In the genomic region with DNA sequence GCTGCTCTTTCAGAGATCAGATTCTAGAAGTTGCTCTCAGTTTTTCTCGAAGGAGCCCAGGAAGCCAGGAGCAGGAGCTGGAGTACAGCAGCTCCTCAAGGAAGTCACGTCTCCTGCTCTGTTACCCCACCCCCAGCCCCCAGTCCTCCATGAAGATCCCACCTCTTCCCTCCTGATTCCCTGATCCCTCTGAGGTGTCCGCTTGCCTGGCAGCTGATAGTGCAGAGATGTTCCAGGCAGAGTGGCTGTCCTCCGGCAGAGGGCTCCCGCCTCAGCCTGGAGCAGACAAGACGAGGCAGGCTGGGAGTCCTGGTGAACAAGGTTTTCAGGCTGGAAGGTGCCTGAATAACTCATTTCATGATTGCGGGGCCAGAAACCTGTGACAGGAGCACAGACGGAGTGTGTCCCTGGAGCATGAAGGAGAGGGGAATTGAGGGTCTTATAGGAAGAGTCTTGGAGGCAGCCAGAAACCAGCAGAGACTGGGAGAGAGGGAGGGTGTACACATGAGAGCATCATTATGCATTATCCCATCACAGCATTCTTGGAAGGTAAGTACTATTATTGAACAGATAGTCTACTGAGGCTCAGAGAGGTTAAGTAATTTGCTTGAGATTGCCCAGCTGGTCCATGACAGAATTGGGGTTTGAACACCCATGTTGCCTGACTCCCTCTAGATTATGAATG, we compare ENCODE assay signal across 9 cellular contexts. TPM values are rescaled to one million over a fixed set of nuclear protein-coding genes. Genes with fewer than 3 reads are reported as not detected.
DNase-seq lines count a peak whose midpoint lies in the region; ATAC-seq and TF ChIP-seq lines count a peak whose summit lies in the region.
"Had no signal": no experiment of that assay in that cellular context is flagged by ENCODE, and none has a peak within 500 bp of the region (broad histone marks: within the 10 kb centered on the region; RNA-seq: fewer than 3 reads in every experiment).

No MANE protein-coding gene starts in this region.

- H3K9me3 ChIP-seq in hepatocyte (ENCODE audit: low read depth) (no peaks in the 10 kb centered on the region), psoas muscle (no peaks in the 10 kb centered on the region)
- H3K9me3 ChIP-seq: neutrophil had no signal

- ATAC-seq in psoas muscle: peak; percentile 82 to 91 (median 90)
- ATAC-seq in GM21515 (IDR thresholded peaks at IDR 0.05; ENCODE audit: unreplicated experiment): no peak
- no peak for ATAC-seq in GM19395 (IDR thresholded peaks at IDR 0.05; ENCODE audit: unreplicated experiment)

- intact Hi-C loops in psoas muscle (cut with DNase I): loop anchor here in 1 of 2 donors (2.0 to 5.0 kb wide), 3 partner anchors 72 to 179 kb away; no protein-coding TSS in a partner anchor

- H3K36me3 ChIP-seq in hepatocyte (replicated peaks; ENCODE audit: insufficient read depth, low read depth) (no peaks in the 10 kb centered on the region), psoas muscle (ENCODE audit: insufficient read depth in 1 of 2, low read depth in 1 of 2) (no peaks in the 10 kb centered on the region)
- H3K36me3 ChIP-seq: neutrophil had no signal

- no peaks in the 10 kb centered on the region for H3K79me2 ChIP-seq in hepatocyte

- peak overlapping the region; percentile 29 for H2AFZ ChIP-seq in hepatocyte

- DNase-seq in activated T-cell treated with anti-CD3 and anti-CD28 coated beads for 24 hours (ENCODE audit: low read depth): peak; percentile 8
- no peak for DNase-seq in activated T-cell treated with anti-CD3 and anti-CD28 coated beads, Interleukin-2, amount 50 U/mL, for 1 hour
- DNase-seq in NCI-H524 (lab: John Stamatoyannopoulos, UW): peak; percentile 34 to 72
- peak; percentile 88 for DNase-seq in astrocyte of the hippocampus (ENCODE audit: low read depth, low spot score)
- peak; percentile 85 for DNase-seq in hepatocyte (ENCODE audit: low spot score)
- DNase-seq in psoas muscle: peak; percentile 73 to 79

- H3K27ac ChIP-seq in hepatocyte (peak overlapping the region; percentile 61), psoas muscle (no peak overlapping the region)
- H3K27ac ChIP-seq: neutrophil had no signal

- TF ChIP-seq CTCF in hepatocyte (IDR thresholded peaks at IDR 0.05; ENCODE audit: poor library complexity) (peak; percentile 77), psoas muscle (IDR thresholded peaks at IDR 0.05) (peak; percentile 58)

- WGBS in hepatocyte (ENCODE audit: low lambda C conversion rate, missing lambda C conversion rate): 4% methylated on average over 6 of the region's 8 CpGs
- 3 to 5% (median 3%) methylated on average over 8 of the region's 8 CpGs for WGBS in psoas muscle, 3 donors

- H3K4me1 ChIP-seq in hepatocyte (ENCODE audit: insufficient read depth): peaks cover 7% of the 10 kb centered on the region
- H3K4me1 ChIP-seq in psoas muscle: no peaks in the 10 kb centered on the region

- H3K4me3 ChIP-seq in hepatocyte (peak overlapping the region; percentile 57), psoas muscle (peak overlapping the region; percentile 67)

- no peaks in the 10 kb centered on the region for H3K9me2 ChIP-seq in hepatocyte (replicated peaks; ENCODE audit: insufficient read depth)

- H4K20me1 ChIP-seq in hepatocyte (ENCODE audit: insufficient read depth, poor library complexity, severe bottlenecking): no peaks in the 10 kb centered on the region

- peaks cover 56% of the 10 kb centered on the region for H3K27me3 ChIP-seq in hepatocyte
- peaks cover 0 to 56% (median 8%) of the 10 kb centered on the region in 3 donors for H3K27me3 ChIP-seq in psoas muscle (ENCODE audit: insufficient read depth in 3 of 3, low read length in 2 of 3)

- H3K4me2 ChIP-seq in hepatocyte: peak overlapping the region; percentile 93

RNA-seq across cellular contexts. Expression of a gene that starts 1.2 kb away (rescaled TPM):
- total RNA-seq in hepatocyte (2.9 and 5.1 TPM in 2 replicates), psoas muscle (1 to 10 TPM in 3 of 4 donors, under 1 TPM in 1; 0.53 to 1.5 (median 1.3) TPM)
- polyA plus RNA-seq in hepatocyte (1.8 and 3.3 TPM in 2 replicates), psoas muscle (1 to 10 TPM in 1 of 3 donors, under 1 TPM in 2; 0.29 to 1.2 (median 0.42) TPM)

Comparison
In these comparisons a context has a peak if more than half of its experiments do, and no peak if none do; other contexts are left out.
1. ATAC-seq: peak in psoas muscle (4 of 4); none in GM21515 (single experiment) and GM19395 (single experiment).